Comparison of ENCODE assay signal across 27 cellular contexts in the genomic region with DNA sequence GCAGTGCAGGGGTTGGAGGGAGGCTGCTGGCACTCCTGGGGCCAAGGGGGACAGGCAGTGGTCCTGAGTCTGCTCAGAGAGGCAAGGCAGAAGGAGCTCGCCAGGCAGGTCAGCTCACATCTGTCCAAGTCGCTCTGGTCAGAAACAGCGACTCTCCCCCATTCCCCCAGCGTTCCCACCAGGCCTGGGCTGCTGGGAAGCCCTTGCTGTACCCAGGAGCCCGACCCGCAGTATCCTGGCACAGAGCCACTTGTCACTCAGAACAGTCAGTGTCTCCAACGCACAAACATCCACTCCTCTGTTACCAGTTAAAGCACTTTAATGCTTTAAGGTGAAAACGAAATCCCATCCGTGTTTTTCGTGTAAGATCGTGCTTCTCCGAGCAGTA. TPM values are rescaled to one million over a fixed set of nuclear protein-coding genes. Genes with fewer than 3 reads are reported as not detected.
"Had no signal": no experiment of that assay in that cellular context is flagged by ENCODE, and none has a peak within 500 bp of the region (broad histone marks: within the 10 kb centered on the region; RNA-seq: fewer than 3 reads in every experiment).

No MANE protein-coding gene starts in this region.

- H3K4me2 ChIP-seq: hepatocyte had no signal

- ATAC-seq: body of pancreas, foreskin keratinocyte, T-cell had no signal

- H3K79me2 ChIP-seq: hepatocyte had no signal

- H3K4me1 ChIP-seq: body of pancreas, foreskin keratinocyte had no signal

- H2AFZ ChIP-seq: hepatocyte had no signal

- H3K9me3 ChIP-seq: body of pancreas, tibial artery had no signal

- H3K27ac ChIP-seq: body of pancreas, foreskin keratinocyte, hepatocyte, tibial artery, VCaP had no signal

- H3K4me3 ChIP-seq: body of pancreas, hepatocyte, tibial artery had no signal

- H3K27me3 ChIP-seq: body of pancreas, foreskin keratinocyte, hepatocyte had no signal

- DNase-seq: activated CD4-positive, alpha-beta T cell treated with anti-CD3 and anti-CD28 coated beads for 1 hour; activated CD4-positive, alpha-beta T cell treated with anti-CD3 and anti-CD28 coated beads, Interleukin-2, amount 50 U/mL, for 1 hour; activated gamma-delta T cell treated with Interleukin-2 at 50 U/mL for 16 hours; activated T-cell treated with anti-CD3 and anti-CD28 coated beads, Interleukin-2, amount 50 U/mL, for 1 hour; anterior cingulate cortex; body of pancreas; caudate nucleus; dermis blood vessel endothelial cell; effector CD8-positive, alpha-beta T cell; foreskin keratinocyte; immature natural killer cell; nucleus accumbens; retina; stimulated activated CD4-positive, alpha-beta T cell treated with anti-CD3 and anti-CD28 coated beads, Interleukin-1b, Interleukin-23, amount 100 ng/mL, for 48 hours; substantia nigra; T-cell; tibial artery had no signal

RNA-seq across cellular contexts. Expression of a gene that starts 16.6 kb away (rescaled TPM):
- total RNA-seq: body of pancreas, dermis blood vessel endothelial cell, foreskin keratinocyte, glomerular endothelial cell, lower leg skin, mononuclear cell, myocyte, skeletal muscle tissue, T-cell, urinary bladder had no signal
- polyA plus RNA-seq: esophagus, foreskin keratinocyte, immature natural killer cell, neural cell, urinary bladder had no signal

RNA-seq across cellular contexts. Expression of a gene that starts 36.9 kb away (rescaled TPM):
- total RNA-seq: myocyte, urinary bladder had no signal
- polyA plus RNA-seq: neural cell had no signal
